21 cellular contexts compared by ENCODE assay signal in genomic region chr20:32126919-32127318, GRCh38.
"Had no signal": no experiment of that assay in that cellular context is flagged by ENCODE, and none has a peak within 500 bp of the region (broad histone marks: within the 10 kb centered on the region; RNA-seq: fewer than 3 reads in every experiment).

No MANE protein-coding gene starts in this region.

- H3K27ac ChIP-seq: esophagus muscularis mucosa, foreskin keratinocyte, heart right ventricle, lower lobe of right lung, prostate gland, right atrium auricular region, sigmoid colon, stomach, thyroid gland had no signal

- DNase-seq: effector CD8-positive, alpha-beta T cell; foreskin keratinocyte; glutamatergic neuron; heart right ventricle; hippocampal formation; left ventricle myocardium superior; lower lobe of right lung; nucleus accumbens; sigmoid colon; stimulated activated CD4-positive, alpha-beta T cell treated with anti-CD3 and anti-CD28 coated beads, Interleukin-2, amount 100 ng/mL, for 24 hours; stimulated activated CD4-positive, alpha-beta T cell treated with anti-CD3 and anti-CD28 coated beads, Interleukin-4, amount 100 ng/mL, for 24 hours; stimulated activated naive CD4-positive, alpha-beta T cell treated with Interleukin-2 at 50 U/mL for 16 hours; stomach; thyroid gland had no signal

- ATAC-seq: foreskin keratinocyte; heart right ventricle; left ventricle myocardium superior; lower lobe of right lung; natural killer cell treated with Interleukin-12 subunit alpha and Interleukin-12 subunit beta and Interleukin-15 and Interleukin-18, amount 100 ng/mL, for 72 hours; stimulated activated effector memory CD8-positive, alpha-beta T cell treated with anti-CD3 and anti-CD28 coated beads, Interleukin-12 subunit alpha, Interleukin-12 subunit beta, amount 100 ng/mL, for 72 hours had no signal

- H3K4me1 ChIP-seq: foreskin keratinocyte, lower lobe of right lung, prostate gland, sigmoid colon, stomach had no signal

- H3K27me3 Mint-ChIP-seq: dendritic cell treated with granulocyte-macrophage colony-stimulating factor and Interleukin-4, amounts not matched to agents 40 ng/mL and 50 ng/mL, for 4 days; natural killer cell treated with Interleukin-12 subunit alpha and Interleukin-12 subunit beta and Interleukin-15 and Interleukin-18, amount 100 ng/mL, for 72 hours; type B pancreatic cell had no signal

- H3K4me3 Mint-ChIP-seq: dendritic cell treated with granulocyte-macrophage colony-stimulating factor and Interleukin-4, amounts not matched to agents 40 ng/mL and 50 ng/mL, for 4 days; natural killer cell treated with Interleukin-12 subunit alpha and Interleukin-12 subunit beta and Interleukin-15 and Interleukin-18, amount 100 ng/mL, for 72 hours; stimulated activated effector memory CD8-positive, alpha-beta T cell treated with anti-CD3 and anti-CD28 coated beads, Interleukin-12 subunit alpha, Interleukin-12 subunit beta, amount 100 ng/mL, for 72 hours; type B pancreatic cell had no signal

- H3K4me3 ChIP-seq: esophagus muscularis mucosa, heart right ventricle, lower lobe of right lung, prostate gland, right atrium auricular region, sigmoid colon, stomach, thyroid gland had no signal

- H3K9me3 ChIP-seq: esophagus muscularis mucosa, heart right ventricle, lower lobe of right lung, prostate gland, right atrium auricular region, sigmoid colon, stomach, thyroid gland had no signal

- H3K36me3 ChIP-seq: prostate gland, right atrium auricular region, sigmoid colon, thyroid gland had no signal

- H3K9me3 Mint-ChIP-seq: dendritic cell treated with granulocyte-macrophage colony-stimulating factor and Interleukin-4, amounts not matched to agents 40 ng/mL and 50 ng/mL, for 4 days; natural killer cell treated with Interleukin-12 subunit alpha and Interleukin-12 subunit beta and Interleukin-15 and Interleukin-18, amount 100 ng/mL, for 72 hours; stimulated activated effector memory CD8-positive, alpha-beta T cell treated with anti-CD3 and anti-CD28 coated beads, Interleukin-12 subunit alpha, Interleukin-12 subunit beta, amount 100 ng/mL, for 72 hours; type B pancreatic cell had no signal

- H3K27ac Mint-ChIP-seq: dendritic cell treated with granulocyte-macrophage colony-stimulating factor and Interleukin-4, amounts not matched to agents 40 ng/mL and 50 ng/mL, for 4 days; natural killer cell treated with Interleukin-12 subunit alpha and Interleukin-12 subunit beta and Interleukin-15 and Interleukin-18, amount 100 ng/mL, for 72 hours; stimulated activated effector memory CD8-positive, alpha-beta T cell treated with anti-CD3 and anti-CD28 coated beads, Interleukin-12 subunit alpha, Interleukin-12 subunit beta, amount 100 ng/mL, for 72 hours; type B pancreatic cell had no signal

- H3K27me3 ChIP-seq: esophagus muscularis mucosa, foreskin keratinocyte, heart right ventricle, right atrium auricular region, sigmoid colon, stomach, thyroid gland had no signal
